19 cellular contexts compared by ENCODE assay signal in the genomic region with DNA sequence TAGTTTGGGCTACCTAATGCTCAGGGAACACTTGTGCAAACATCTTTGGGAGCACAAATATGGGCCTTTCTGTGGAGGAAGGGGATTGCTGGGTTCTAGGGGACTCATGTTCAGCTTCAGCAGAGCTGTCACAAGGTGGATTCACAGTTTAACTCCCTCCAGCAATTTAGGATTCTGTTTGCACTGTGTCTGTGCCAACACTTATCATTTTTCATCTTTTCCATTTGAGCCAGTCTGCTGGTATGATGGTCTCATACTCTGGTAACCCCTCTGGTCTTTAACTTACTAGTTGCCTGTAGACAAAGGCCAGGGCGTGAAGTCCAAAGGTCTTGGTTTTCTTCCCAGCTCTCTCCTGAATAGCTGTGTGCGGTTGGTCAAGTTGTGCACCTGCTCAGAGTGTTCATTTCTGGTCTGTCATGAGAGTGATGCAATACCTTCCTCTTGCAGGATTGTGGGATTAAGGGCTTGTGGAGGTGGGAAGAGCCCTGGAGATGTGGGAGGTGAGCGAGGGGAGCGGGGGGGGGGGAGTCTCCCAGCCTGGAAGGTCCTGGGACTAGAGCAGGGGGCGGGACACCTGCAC.
"Had no signal": no experiment of that assay in that cellular context is flagged by ENCODE, and none has a peak within 500 bp of the region (broad histone marks: within the 10 kb centered on the region; RNA-seq: fewer than 3 reads in every experiment).

No MANE protein-coding gene starts in this region.

- H3K4me2 ChIP-seq: hepatocyte had no signal

- ATAC-seq: body of pancreas; naive thymus-derived CD8-positive, alpha-beta T cell; sciatic nerve; T-cell; upper lobe of right lung had no signal

- H3K9me3 ChIP-seq: body of pancreas, upper lobe of right lung had no signal

- H3K36me3 ChIP-seq: upper lobe of right lung, WERI-Rb-1 had no signal

- H2AFZ ChIP-seq: hepatocyte had no signal

- H3K27me3 Mint-ChIP-seq: central memory CD8-positive, alpha-beta T cell; naive thymus-derived CD8-positive, alpha-beta T cell; progenitor cell of endocrine pancreas; T-cell had no signal

- H3K27me3 ChIP-seq: body of pancreas, hepatocyte, upper lobe of right lung had no signal

- DNase-seq: activated CD4-positive, alpha-beta T cell treated with anti-CD3 and anti-CD28 coated beads, Interleukin-2, amount 50 U/mL, for 1 hour; activated naive CD4-positive, alpha-beta T cell treated with anti-CD3 and anti-CD28 coated beads, Interleukin-2, amount 50 U/mL, for 16 hours; activated T-cell treated with anti-CD3 and anti-CD28 coated beads for 4 hours; amniotic stem cell; body of pancreas; effector memory CD4-positive, alpha-beta T cell; naive thymus-derived CD8-positive, alpha-beta T cell; nucleus accumbens; stimulated activated CD4-positive, alpha-beta T cell treated with anti-CD3 and anti-CD28 coated beads, Interleukin-12 subunit alpha, Interleukin-12 subunit beta, amount 100 ng/mL, for 4 hours; stimulated activated CD4-positive, alpha-beta T cell treated with anti-CD3 and anti-CD28 coated beads, Interleukin-2, amount 100 ng/mL, for 48 hours; stimulated activated naive CD4-positive, alpha-beta T cell treated with Interleukin-2 at 50 U/mL for 16 hours; T-cell; upper lobe of right lung; WERI-Rb-1 had no signal

- H3K9me3 Mint-ChIP-seq: central memory CD8-positive, alpha-beta T cell; naive thymus-derived CD8-positive, alpha-beta T cell; T-cell had no signal

- H3K4me3 Mint-ChIP-seq: central memory CD8-positive, alpha-beta T cell; naive thymus-derived CD8-positive, alpha-beta T cell; T-cell had no signal

- H3K4me3 ChIP-seq: body of pancreas, hepatocyte, upper lobe of right lung had no signal

- H3K27ac ChIP-seq: body of pancreas, epithelial cell of prostate, hepatocyte, upper lobe of right lung, WERI-Rb-1 had no signal

- H3K27ac Mint-ChIP-seq: progenitor cell of endocrine pancreas had no signal
